6 cellular contexts compared by ENCODE assay signal in genomic region chr7:123468303-123468702, GRCh38.
"Had no signal": no experiment of that assay in that cellular context is flagged by ENCODE, and none has a peak within 500 bp of the region (broad histone marks: within the 10 kb centered on the region; RNA-seq: fewer than 3 reads in every experiment).

No MANE protein-coding gene starts in this region.

- DNase-seq: IMR-90, KBM-7, KG1 had no signal

- H3K4me3 ChIP-seq: K562 had no signal

- H3K27ac ChIP-seq: HL-60 had no signal

- ATAC-seq: HepG2, K562 had no signal
